Comparison of ENCODE assay signal across 14 cellular contexts in genomic region chr19:3613765-3614661, GRCh38. TPM values are rescaled to one million over a fixed set of nuclear protein-coding genes. Genes with fewer than 3 reads are reported as not detected.
DNase-seq lines count a peak whose midpoint lies in the region; ATAC-seq, FAIRE-seq and TF ChIP-seq lines count a peak whose summit lies in the region.
"Had no signal": no experiment of that assay in that cellular context is flagged by ENCODE, and none has a peak within 500 bp of the region (broad histone marks: within the 10 kb centered on the region; RNA-seq: fewer than 3 reads in every experiment).

No MANE protein-coding gene starts in this region.

- H3K4me1 ChIP-seq in liver (ENCODE audit: control insufficient read depth in 4 of 4, insufficient read depth in 4 of 4, low read length in 3 of 4), result peaks cover 0 to under 1% (median 0%) of the 10 kb centered on the region in 4 donors
- H3K4me1 ChIP-seq in HepG2 (ENCODE audit: insufficient read depth, low read length), result no peaks in the 10 kb centered on the region
- peaks cover 0 to 28% (median under 1%) of the 10 kb centered on the region in 4 donors for H3K4me1 ChIP-seq in Peyer's patch
- H3K4me1 ChIP-seq in kidney (ENCODE audit: control insufficient read depth in 1 of 2, insufficient read depth in 1 of 2, low read depth in 1 of 2, low read length in 2 of 2), result peaks cover 0 to 11% of the 10 kb centered on the region in 2 donors
- H3K4me1 ChIP-seq in naive thymus-derived CD4-positive, alpha-beta T cell (ENCODE audit: control insufficient read depth in 2 of 2, insufficient read depth in 2 of 2, low read length in 2 of 2), result peaks cover 0 to 13% of the 10 kb centered on the region in 2 donors

- FAIRE-seq in HepG2 (lab: Jason Lieb, UNC), result no peak
- FAIRE-seq in kidney (lab: Jason Lieb, UNC), result no peak

- intact Hi-C loops in HepG2 (cut with micrococcal nuclease; ENCODE audit: unreplicated experiment) (no loop called here), kidney (cut with DNase I) (no loop called here)
- intact Hi-C loops in naive thymus-derived CD4-positive, alpha-beta T cell (cut with micrococcal nuclease), result no loop called here

- H3K4me1 Mint-ChIP-seq in naive thymus-derived CD4-positive, alpha-beta T cell, result peaks cover 0 to 14% (median 9%) of the 10 kb centered on the region in 7 donors

- no peak overlapping the region for H3K4me3 Mint-ChIP-seq in naive thymus-derived CD4-positive, alpha-beta T cell
- H3K4me3 Mint-ChIP-seq: CD14-positive monocyte had no signal

- WGBS in liver, result 92% methylated on average over 41 of the region's 41 CpGs
- WGBS in HepG2 (ENCODE audit: low lambda C conversion rate), result 94% methylated on average over 18 of the region's 41 CpGs

- H2AFZ ChIP-seq in HepG2 (ENCODE audit: low read length), result no peak overlapping the region

- no peaks in the 10 kb centered on the region for H3K79me2 ChIP-seq in HepG2 (ENCODE audit: insufficient read depth, low read length)

- peaks cover 4 to 26% (median 8%) of the 10 kb centered on the region in 4 donors for H3K36me3 ChIP-seq in liver (ENCODE audit: control insufficient read depth in 4 of 4, insufficient read depth in 3 of 4, low read depth in 1 of 4, low read length in 3 of 4)
- peaks cover 5 to 13% of the 10 kb centered on the region in 2 experiments; a peak in 3 of 5 replicates for H3K36me3 ChIP-seq in HepG2 (replicated peaks in 1 of 2; ENCODE audit: control insufficient read depth in 1 of 2, insufficient read depth in 2 of 2, low read length in 2 of 2)
- H3K36me3 ChIP-seq in Peyer's patch, result peaks cover 0 to 59% (median 0%) of the 10 kb centered on the region in 3 donors
- H3K36me3 ChIP-seq in kidney (ENCODE audit: control insufficient read depth in 1 of 2, insufficient read depth in 2 of 2, low read length in 2 of 2), result peaks cover 0 to 2% of the 10 kb centered on the region in 2 donors
- H3K36me3 ChIP-seq in naive thymus-derived CD4-positive, alpha-beta T cell (ENCODE audit: control insufficient read depth in 2 of 3, insufficient read depth in 3 of 3, low read length in 3 of 3), result peaks cover 0 to 66% (median 0%) of the 10 kb centered on the region in 3 experiments

- H3K9me3 ChIP-seq in liver (ENCODE audit: control insufficient read depth in 4 of 4, low read length in 3 of 4) (no peaks in the 10 kb centered on the region), HepG2 (ENCODE audit: low read length) (no peaks in the 10 kb centered on the region), Peyer's patch (no peaks in the 10 kb centered on the region), kidney (ENCODE audit: control insufficient read depth in 1 of 2, low read length in 2 of 2) (no peaks in the 10 kb centered on the region)
- H3K9me3 ChIP-seq in naive thymus-derived CD4-positive, alpha-beta T cell (ENCODE audit: control insufficient read depth in 2 of 3, low read length in 3 of 3), result no peaks in the 10 kb centered on the region

- no peak for ATAC-seq in HepG2
- no peak for ATAC-seq in GM21447 (IDR thresholded peaks at IDR 0.05; ENCODE audit: unreplicated experiment)
- ATAC-seq in naive thymus-derived CD4-positive, alpha-beta T cell, result no peak

- no peaks in the 10 kb centered on the region for H3K27me3 Mint-ChIP-seq in naive thymus-derived CD4-positive, alpha-beta T cell

- H3K27ac ChIP-seq in liver (ENCODE audit: low read depth in 1 of 2, low read length in 2 of 2) (peak overlapping the region; percentile 44 to 50), HepG2 (ENCODE audit: extremely low read length, insufficient read depth, low read length) (no peak overlapping the region), Peyer's patch (peak overlapping the region in 3 of 4 donors; percentile 35 to 55 (median 39)), kidney (ENCODE audit: low read depth in 2 of 2, low read length in 2 of 2) (no peak overlapping the region)
- no peak overlapping the region for H3K27ac ChIP-seq in naive thymus-derived CD4-positive, alpha-beta T cell (ENCODE audit: low read depth, low read length)

- H3K4me3 ChIP-seq in liver (ENCODE audit: low read depth in 1 of 3, low read length in 3 of 3) (no peak overlapping the region), HepG2 (replicated peaks in 1 of 3; ENCODE audit: insufficient read depth in 1 of 3, low read depth in 2 of 3, low read length in 3 of 3) (no peak overlapping the region), Peyer's patch (no peak overlapping the region), kidney (ENCODE audit: low read length in 2 of 2) (no peak overlapping the region)
- H3K4me3 ChIP-seq in naive thymus-derived CD4-positive, alpha-beta T cell (ENCODE audit: low read length), result no peak overlapping the region

- in situ Hi-C loops in HepG2 (cut with HindIII; ENCODE audit: extremely low pct_ligation_motif_present, low pct_unique_long_range_greater_than_20kb), result no loop called here

- TF ChIP-seq RAD21 in liver (IDR thresholded peaks at IDR 0.05), result no peak
- no peak for TF ChIP-seq RAD21 in HepG2 (CRISPR knock-in tag; IDR thresholded peaks at IDR 0.05)

- H4K20me1 ChIP-seq in HepG2 (ENCODE audit: insufficient read depth, low read length), result no peaks in the 10 kb centered on the region

- TF ChIP-seq POLR2A in HepG2 (IDR thresholded peaks at IDR 0.05; ENCODE audit: insufficient read depth in 1 of 2, low read depth in 2 of 2, low read length in 2 of 2) (no peak), Peyer's patch (IDR thresholded peaks at IDR 0.05) (no peak)

- TF ChIP-seq CTCF in liver (IDR thresholded peaks at IDR 0.05; ENCODE audit: low read depth, low read length, missing input control), result no peak
- no peak for TF ChIP-seq CTCF in HepG2 (CRISPR knock-in tag; IDR thresholded peaks at IDR 0.05)
- no peak for TF ChIP-seq CTCF in Peyer's patch (IDR thresholded peaks at IDR 0.05)
- TF ChIP-seq CTCF in kidney (IDR thresholded peaks at IDR 0.05; ENCODE audit: borderline replicate concordance, extremely low read depth, insufficient read depth), result no peak

- no peak overlapping the region for H3K9ac ChIP-seq in liver (ENCODE audit: low read depth in 1 of 2, low read length in 2 of 2)
- no peak overlapping the region for H3K9ac ChIP-seq in HepG2 (ENCODE audit: insufficient read depth, low read depth, low read length)
- no peak overlapping the region for H3K9ac ChIP-seq in kidney (ENCODE audit: low read length in 2 of 2)

- no peak for DNase-seq in HepG2 (ENCODE audit: low spot score)
- no peak for DNase-seq in Peyer's patch
- peak; percentile 69 for DNase-seq in kidney
- DNase-seq in naive thymus-derived CD4-positive, alpha-beta T cell, result no peak
- DNase-seq in GOT3 (lab: John Stamatoyannopoulos, UW), result no peak
- DNase-seq: AML-193, H7, NCI-H1436, NCI-H2029, NCI-H524 treated with DMSO at 0.1 percent for 48 hours had no signal

- no peaks in the 10 kb centered on the region for H3K9me3 Mint-ChIP-seq in naive thymus-derived CD4-positive, alpha-beta T cell

- H3K4me2 ChIP-seq in HepG2 (ENCODE audit: low read depth, low read length), result no peak overlapping the region

- no peak overlapping the region for H3K27ac Mint-ChIP-seq in naive thymus-derived CD4-positive, alpha-beta T cell
- H3K27ac Mint-ChIP-seq: CD14-positive monocyte had no signal

- H3K27me3 ChIP-seq in liver (ENCODE audit: control insufficient read depth in 4 of 4, insufficient read depth in 4 of 4, low read length in 3 of 4) (no peaks in the 10 kb centered on the region), HepG2 (ENCODE audit: control insufficient read depth in 1 of 2, insufficient read depth in 2 of 2, low read length in 2 of 2) (no peaks in the 10 kb centered on the region), Peyer's patch (no peaks in the 10 kb centered on the region)
- H3K27me3 ChIP-seq in naive thymus-derived CD4-positive, alpha-beta T cell (ENCODE audit: control insufficient read depth in 2 of 2, insufficient read depth in 2 of 2, low read length in 2 of 2), result no peaks in the 10 kb centered on the region

- peaks cover 0 to 9% (median 4%) of the 10 kb centered on the region in 5 donors for H3K36me3 Mint-ChIP-seq in naive thymus-derived CD4-positive, alpha-beta T cell

- POLR2A ChIA-PET in HepG2 (lab: Yijun Ruan, JAX), result no interaction called here
- POLR2A ChIA-PET in naive thymus-derived CD4-positive, alpha-beta T cell (lab: Charles Lee), result no interaction called here

- no TSS peak for BruUV-seq in HepG2 (replicated peaks; lab: Mats Ljungman, UMichigan)

- TF ChIP-seq EP300 in HepG2 (IDR thresholded peaks at IDR 0.05; ENCODE audit: low read depth in 2 of 2, low read length in 2 of 2) (no peak), HepG2 (CRISPR knock-in tag; IDR thresholded peaks at IDR 0.05; ENCODE audit: borderline replicate concordance) (no peak)

- CTCF ChIA-PET in HepG2 (lab: Yijun Ruan, JAX; ENCODE audit: low intra/inter-chr PET ratio, low total read pairs), result no interaction called here
- CTCF ChIA-PET in naive thymus-derived CD4-positive, alpha-beta T cell (lab: Charles Lee), result no interaction called here

RNA-seq across cellular contexts. Expression of gene TBXA2R, which starts 7.3 kb away (rescaled TPM):
- 1 to 10 TPM; 1.7 to 6.0 TPM for total RNA-seq in liver
- polyA plus RNA-seq in liver, result 1 to 10 TPM; 5.0 to 5.9 TPM
- total RNA-seq in HepG2 (2016; rRNA removed; fragmentation: Illumina TruSeq; extraction: Trizol), result not detected in 2 replicates
- not detected in 2 replicates for total RNA-seq in HepG2 (2016; cell fraction: cytosol; rRNA removed; fragmentation: Illumina TruSeq; extraction: Trizol; ENCODE audit: low read depth)
- total RNA-seq in HepG2 (2016; cell fraction: insoluble cytoplasmic fraction; rRNA removed; fragmentation: Illumina TruSeq; extraction: Trizol), result not detected in 2 replicates
- total RNA-seq in HepG2 (2016; cell fraction: membrane; rRNA removed; fragmentation: Illumina TruSeq; extraction: Trizol), result not detected in 2 replicates
- total RNA-seq in HepG2 (2016; cell fraction: nucleus; rRNA removed; fragmentation: Illumina TruSeq; extraction: Trizol), result not detected in 2 replicates
- polyA plus RNA-seq in HepG2 (2011; rRNA removed), result 0.05 and 0.09 TPM in 2 replicates
- 0.04 TPM in 2 replicates for polyA plus RNA-seq in HepG2 (2011; cell fraction: cytosol; rRNA removed)
- polyA plus RNA-seq in HepG2 (2011; cell fraction: nucleus; rRNA removed), result 0.11 TPM in 1 of 2 replicates, not detected in the other
- not detected in 2 replicates for polyA plus RNA-seq in HepG2 (2012)
- polyA plus RNA-seq in HepG2 (2016; cell fraction: cytosol; fragmentation: Illumina TruSeq; extraction: Trizol; ENCODE audit: low read depth), result not detected in 2 replicates
- not detected in 2 replicates for polyA plus RNA-seq in HepG2 (2016; cell fraction: insoluble cytoplasmic fraction; fragmentation: Illumina TruSeq; extraction: Trizol; ENCODE audit: low read depth)
- not detected in 2 replicates for polyA plus RNA-seq in HepG2 (2016; cell fraction: membrane; fragmentation: Illumina TruSeq; extraction: Trizol; ENCODE audit: low read depth)
- polyA plus RNA-seq in HepG2 (2016; cell fraction: nucleus; fragmentation: Illumina TruSeq; extraction: Trizol; ENCODE audit: insufficient read depth, low read depth), result not detected in 2 replicates
- polyA minus RNA-seq in HepG2 (2011; rRNA and poly(A)+ RNA removed; ENCODE audit: low replicate concordance), result 0.20 and 1.3 TPM in 2 replicates
- polyA minus RNA-seq in HepG2 (2011; cell fraction: cytosol; rRNA and poly(A)+ RNA removed), result not detected in 2 replicates
- not detected in 2 replicates for polyA minus RNA-seq in HepG2 (2011; cell fraction: nucleus; rRNA and poly(A)+ RNA removed)
- 1 to 10 TPM in 2 of 4 donors, under 1 TPM in 1, not detected in 1; 0.80 to 5.0 (median 1.6) TPM for total RNA-seq in Peyer's patch
- 6.7 TPM for total RNA-seq in kidney
- polyA plus RNA-seq in kidney (ENCODE audit: insufficient read depth, low read depth, low replicate concordance), result 8.8 TPM
- total RNA-seq in naive thymus-derived CD4-positive, alpha-beta T cell, result 1 to 10 TPM in 4 of 5 experiments, under 1 TPM in 1; 0.73 to 5.9 (median 4.1) TPM
- polyA plus RNA-seq in naive thymus-derived CD4-positive, alpha-beta T cell, result 1 to 10 TPM; 6.4 to 9.0 TPM
- total RNA-seq: Daoy had no signal

RNA-seq across cellular contexts. Expression of gene CACTIN, which starts 12.6 kb away (rescaled TPM):
- 10 to 100 TPM; 12.7 to 13.2 TPM for total RNA-seq in liver
- polyA plus RNA-seq in liver, result 1 to 10 TPM; 1.9 to 7.4 TPM
- total RNA-seq in HepG2 (2016; rRNA removed; fragmentation: Illumina TruSeq; extraction: Trizol), result 11.1 and 16.6 TPM in 2 replicates
- 2.8 and 3.1 TPM in 2 replicates for total RNA-seq in HepG2 (2016; cell fraction: cytosol; rRNA removed; fragmentation: Illumina TruSeq; extraction: Trizol; ENCODE audit: low read depth)
- total RNA-seq in HepG2 (2016; cell fraction: insoluble cytoplasmic fraction; rRNA removed; fragmentation: Illumina TruSeq; extraction: Trizol), result 11.2 and 17.9 TPM in 2 replicates
- 4.7 and 5.6 TPM in 2 replicates for total RNA-seq in HepG2 (2016; cell fraction: membrane; rRNA removed; fragmentation: Illumina TruSeq; extraction: Trizol)
- total RNA-seq in HepG2 (2016; cell fraction: nucleus; rRNA removed; fragmentation: Illumina TruSeq; extraction: Trizol), result 9.0 and 11.6 TPM in 2 replicates
- 10.0 and 11.5 TPM in 2 replicates for polyA plus RNA-seq in HepG2 (2011; rRNA removed)
- 6.6 and 11.2 TPM in 2 replicates for polyA plus RNA-seq in HepG2 (2011; cell fraction: cytosol; rRNA removed)
- 31.8 and 41.5 TPM in 2 replicates for polyA plus RNA-seq in HepG2 (2011; cell fraction: nucleus; rRNA removed)
- polyA plus RNA-seq in HepG2 (2012), result 5.7 and 5.8 TPM in 2 replicates
- 1.7 and 1.8 TPM in 2 replicates for polyA plus RNA-seq in HepG2 (2016; cell fraction: cytosol; fragmentation: Illumina TruSeq; extraction: Trizol; ENCODE audit: low read depth)
- polyA plus RNA-seq in HepG2 (2016; cell fraction: insoluble cytoplasmic fraction; fragmentation: Illumina TruSeq; extraction: Trizol; ENCODE audit: low read depth), result 10.2 and 13.0 TPM in 2 replicates
- 3.7 and 4.0 TPM in 2 replicates for polyA plus RNA-seq in HepG2 (2016; cell fraction: membrane; fragmentation: Illumina TruSeq; extraction: Trizol; ENCODE audit: low read depth)
- 28.6 and 30.2 TPM in 2 replicates for polyA plus RNA-seq in HepG2 (2016; cell fraction: nucleus; fragmentation: Illumina TruSeq; extraction: Trizol; ENCODE audit: insufficient read depth, low read depth)
- polyA minus RNA-seq in HepG2 (2011; rRNA and poly(A)+ RNA removed; ENCODE audit: low replicate concordance), result 9.7 and 19.5 TPM in 2 replicates
- polyA minus RNA-seq in HepG2 (2011; cell fraction: cytosol; rRNA and poly(A)+ RNA removed), result 5.0 and 5.2 TPM in 2 replicates
- polyA minus RNA-seq in HepG2 (2011; cell fraction: nucleus; rRNA and poly(A)+ RNA removed), result 5.3 and 5.7 TPM in 2 replicates
- total RNA-seq in Peyer's patch, result 10 to 100 TPM; 21.2 to 60.2 (median 33.3) TPM
- total RNA-seq in kidney, result 23.9 TPM
- polyA plus RNA-seq in kidney (ENCODE audit: insufficient read depth, low read depth, low replicate concordance), result 11.6 TPM
- 10 to 100 TPM; 35.4 to 46.7 (median 37.1) TPM for total RNA-seq in naive thymus-derived CD4-positive, alpha-beta T cell
- 10 to 100 TPM in 1 of 2 donors, 1 to 10 TPM in 1; 9.5 to 22.2 TPM for polyA plus RNA-seq in naive thymus-derived CD4-positive, alpha-beta T cell

RNA-seq across cellular contexts. Expression of gene GIPC3, which starts 28.7 kb away (rescaled TPM):
- total RNA-seq in liver (under 1 TPM; 0.23 to 0.25 TPM), HepG2 (2016; rRNA removed; fragmentation: Illumina TruSeq; extraction: Trizol) (not detected in 2 replicates), Peyer's patch (1 to 10 TPM in 2 of 4 donors, under 1 TPM in 2; 0.13 to 5.8 (median 0.70) TPM), kidney (2.1 TPM)
- polyA plus RNA-seq in liver (under 1 TPM; 0.25 to 0.95 TPM), HepG2 (2011; rRNA removed) (0.05 and 0.08 TPM in 2 replicates), kidney (ENCODE audit: insufficient read depth, low read depth, low replicate concordance) (2.1 TPM)
- not detected in 2 replicates for total RNA-seq in HepG2 (2016; cell fraction: cytosol; rRNA removed; fragmentation: Illumina TruSeq; extraction: Trizol; ENCODE audit: low read depth)
- total RNA-seq in HepG2 (2016; cell fraction: insoluble cytoplasmic fraction; rRNA removed; fragmentation: Illumina TruSeq; extraction: Trizol), result not detected in 2 replicates
- total RNA-seq in HepG2 (2016; cell fraction: membrane; rRNA removed; fragmentation: Illumina TruSeq; extraction: Trizol), result not detected in 2 replicates
- not detected in 2 replicates for total RNA-seq in HepG2 (2016; cell fraction: nucleus; rRNA removed; fragmentation: Illumina TruSeq; extraction: Trizol)
- 0.01 and 0.03 TPM in 2 replicates for polyA plus RNA-seq in HepG2 (2011; cell fraction: cytosol; rRNA removed)
- polyA plus RNA-seq in HepG2 (2011; cell fraction: nucleus; rRNA removed), result 0.14 and 0.17 TPM in 2 replicates
- polyA plus RNA-seq in HepG2 (2012), result 0.04 TPM in 1 of 2 replicates, not detected in the other
- polyA plus RNA-seq in HepG2 (2016; cell fraction: cytosol; fragmentation: Illumina TruSeq; extraction: Trizol; ENCODE audit: low read depth), result not detected in 2 replicates
- polyA plus RNA-seq in HepG2 (2016; cell fraction: insoluble cytoplasmic fraction; fragmentation: Illumina TruSeq; extraction: Trizol; ENCODE audit: low read depth), result not detected in 2 replicates
- not detected in 2 replicates for polyA plus RNA-seq in HepG2 (2016; cell fraction: membrane; fragmentation: Illumina TruSeq; extraction: Trizol; ENCODE audit: low read depth)
- polyA plus RNA-seq in HepG2 (2016; cell fraction: nucleus; fragmentation: Illumina TruSeq; extraction: Trizol; ENCODE audit: insufficient read depth, low read depth), result not detected in 2 replicates
- 0.02 and 5.9 TPM in 2 replicates for polyA minus RNA-seq in HepG2 (2011; rRNA and poly(A)+ RNA removed; ENCODE audit: low replicate concordance)
- not detected in 2 replicates for polyA minus RNA-seq in HepG2 (2011; cell fraction: cytosol; rRNA and poly(A)+ RNA removed)
- polyA minus RNA-seq in HepG2 (2011; cell fraction: nucleus; rRNA and poly(A)+ RNA removed), result not detected in 2 replicates
- total RNA-seq in naive thymus-derived CD4-positive, alpha-beta T cell, result 1 to 10 TPM in 4 of 5 experiments, under 1 TPM in 1; 0.85 to 3.3 (median 2.9) TPM
- 1 to 10 TPM; 1.3 to 1.5 TPM for polyA plus RNA-seq in naive thymus-derived CD4-positive, alpha-beta T cell
- total RNA-seq: Daoy had no signal

RNA-seq across cellular contexts. Expression of gene HMG20B, which starts 41.3 kb away (rescaled TPM):
- total RNA-seq in liver (10 to 100 TPM; 28.6 to 35.1 TPM), HepG2 (2016; rRNA removed; fragmentation: Illumina TruSeq; extraction: Trizol) (23.0 and 29.2 TPM in 2 replicates), Peyer's patch (100 to 1,000 TPM in 2 of 4 donors, 10 to 100 TPM in 2; 70.4 to 236 (median 117) TPM), kidney (69.7 TPM)
- polyA plus RNA-seq in liver (10 to 100 TPM; 29.3 to 31.7 TPM), HepG2 (2011; rRNA removed) (23.9 and 24.8 TPM in 2 replicates), kidney (ENCODE audit: insufficient read depth, low read depth, low replicate concordance) (82.6 TPM)
- total RNA-seq in HepG2 (2016; cell fraction: cytosol; rRNA removed; fragmentation: Illumina TruSeq; extraction: Trizol; ENCODE audit: low read depth), result 26.2 and 31.3 TPM in 2 replicates
- total RNA-seq in HepG2 (2016; cell fraction: insoluble cytoplasmic fraction; rRNA removed; fragmentation: Illumina TruSeq; extraction: Trizol), result 26.2 and 29.0 TPM in 2 replicates
- total RNA-seq in HepG2 (2016; cell fraction: membrane; rRNA removed; fragmentation: Illumina TruSeq; extraction: Trizol), result 40.2 and 42.4 TPM in 2 replicates
- total RNA-seq in HepG2 (2016; cell fraction: nucleus; rRNA removed; fragmentation: Illumina TruSeq; extraction: Trizol), result 17.0 TPM in 2 replicates
- 17.7 and 28.8 TPM in 2 replicates for polyA plus RNA-seq in HepG2 (2011; cell fraction: cytosol; rRNA removed)
- 73.5 and 97.4 TPM in 2 replicates for polyA plus RNA-seq in HepG2 (2011; cell fraction: nucleus; rRNA removed)
- polyA plus RNA-seq in HepG2 (2012), result 19.0 and 22.8 TPM in 2 replicates
- polyA plus RNA-seq in HepG2 (2016; cell fraction: cytosol; fragmentation: Illumina TruSeq; extraction: Trizol; ENCODE audit: low read depth), result 33.9 and 35.6 TPM in 2 replicates
- polyA plus RNA-seq in HepG2 (2016; cell fraction: insoluble cytoplasmic fraction; fragmentation: Illumina TruSeq; extraction: Trizol; ENCODE audit: low read depth), result 36.6 TPM in 2 replicates
- polyA plus RNA-seq in HepG2 (2016; cell fraction: membrane; fragmentation: Illumina TruSeq; extraction: Trizol; ENCODE audit: low read depth), result 38.7 and 44.5 TPM in 2 replicates
- 80.7 and 81.4 TPM in 2 replicates for polyA plus RNA-seq in HepG2 (2016; cell fraction: nucleus; fragmentation: Illumina TruSeq; extraction: Trizol; ENCODE audit: insufficient read depth, low read depth)
- polyA minus RNA-seq in HepG2 (2011; rRNA and poly(A)+ RNA removed; ENCODE audit: low replicate concordance), result 13.9 and 67.7 TPM in 2 replicates
- polyA minus RNA-seq in HepG2 (2011; cell fraction: cytosol; rRNA and poly(A)+ RNA removed), result 10.8 and 16.1 TPM in 2 replicates
- polyA minus RNA-seq in HepG2 (2011; cell fraction: nucleus; rRNA and poly(A)+ RNA removed), result 8.7 and 9.7 TPM in 2 replicates
- 10 to 100 TPM; 37.9 to 63.7 (median 53.0) TPM for total RNA-seq in naive thymus-derived CD4-positive, alpha-beta T cell
- 10 to 100 TPM; 50.6 to 65.6 TPM for polyA plus RNA-seq in naive thymus-derived CD4-positive, alpha-beta T cell

RNA-seq across cellular contexts. Expression of gene MFSD12, which starts 56.6 kb away (rescaled TPM):
- total RNA-seq in liver, result 10 to 100 TPM; 21.7 to 43.6 TPM
- 10 to 100 TPM in 1 of 2 donors, 1 to 10 TPM in 1; 9.4 to 27.5 TPM for polyA plus RNA-seq in liver
- total RNA-seq in HepG2 (2016; rRNA removed; fragmentation: Illumina TruSeq; extraction: Trizol), result 14.0 and 29.1 TPM in 2 replicates
- 9.9 and 10.2 TPM in 2 replicates for total RNA-seq in HepG2 (2016; cell fraction: cytosol; rRNA removed; fragmentation: Illumina TruSeq; extraction: Trizol; ENCODE audit: low read depth)
- total RNA-seq in HepG2 (2016; cell fraction: insoluble cytoplasmic fraction; rRNA removed; fragmentation: Illumina TruSeq; extraction: Trizol), result 10.6 and 28.5 TPM in 2 replicates
- 19.7 and 20.6 TPM in 2 replicates for total RNA-seq in HepG2 (2016; cell fraction: membrane; rRNA removed; fragmentation: Illumina TruSeq; extraction: Trizol)
- 25.3 and 29.9 TPM in 2 replicates for total RNA-seq in HepG2 (2016; cell fraction: nucleus; rRNA removed; fragmentation: Illumina TruSeq; extraction: Trizol)
- 27.2 and 37.0 TPM in 2 replicates for polyA plus RNA-seq in HepG2 (2011; rRNA removed)
- 16.9 and 29.1 TPM in 2 replicates for polyA plus RNA-seq in HepG2 (2011; cell fraction: cytosol; rRNA removed)
- polyA plus RNA-seq in HepG2 (2011; cell fraction: nucleus; rRNA removed), result 143 and 182 TPM in 2 replicates
- polyA plus RNA-seq in HepG2 (2012), result 21.1 and 40.6 TPM in 2 replicates
- 12.9 and 14.1 TPM in 2 replicates for polyA plus RNA-seq in HepG2 (2016; cell fraction: cytosol; fragmentation: Illumina TruSeq; extraction: Trizol; ENCODE audit: low read depth)
- polyA plus RNA-seq in HepG2 (2016; cell fraction: insoluble cytoplasmic fraction; fragmentation: Illumina TruSeq; extraction: Trizol; ENCODE audit: low read depth), result 12.6 and 14.9 TPM in 2 replicates
- 19.3 and 20.1 TPM in 2 replicates for polyA plus RNA-seq in HepG2 (2016; cell fraction: membrane; fragmentation: Illumina TruSeq; extraction: Trizol; ENCODE audit: low read depth)
- polyA plus RNA-seq in HepG2 (2016; cell fraction: nucleus; fragmentation: Illumina TruSeq; extraction: Trizol; ENCODE audit: insufficient read depth, low read depth), result 55.9 and 62.9 TPM in 2 replicates
- polyA minus RNA-seq in HepG2 (2011; rRNA and poly(A)+ RNA removed; ENCODE audit: low replicate concordance), result 76.5 and 865 TPM in 2 replicates
- polyA minus RNA-seq in HepG2 (2011; cell fraction: cytosol; rRNA and poly(A)+ RNA removed), result 29.2 and 33.3 TPM in 2 replicates
- 22.5 and 22.8 TPM in 2 replicates for polyA minus RNA-seq in HepG2 (2011; cell fraction: nucleus; rRNA and poly(A)+ RNA removed)
- total RNA-seq in Peyer's patch, result 100 to 1,000 TPM in 2 of 4 donors, 10 to 100 TPM in 2; 76.5 to 146 (median 104) TPM
- total RNA-seq in kidney, result 124 TPM
- 113 TPM for polyA plus RNA-seq in kidney (ENCODE audit: insufficient read depth, low read depth, low replicate concordance)
- 100 to 1,000 TPM in 3 of 5 experiments, 10 to 100 TPM in 2; 95.2 to 153 (median 101) TPM for total RNA-seq in naive thymus-derived CD4-positive, alpha-beta T cell
- 10 to 100 TPM; 41.2 to 74.0 TPM for polyA plus RNA-seq in naive thymus-derived CD4-positive, alpha-beta T cell

Comparison
In these comparisons a context has a peak if more than half of its experiments do, and no peak if none do; other contexts are left out.
1. H3K27ac ChIP-seq: peak in liver (2 of 2) and Peyer's patch (3 of 4); none in HepG2 (single experiment), kidney (0 of 2) and naive thymus-derived CD4-positive, alpha-beta T cell (single experiment).